ENCODE assay signal across 25 cellular contexts in genomic region chr7:11810043-11810625, GRCh38.
"Had no signal": no experiment of that assay in that cellular context is flagged by ENCODE, and none has a peak within 500 bp of the region (broad histone marks: within the 10 kb centered on the region; RNA-seq: fewer than 3 reads in every experiment).

No MANE protein-coding gene starts in this region.

- H3K36me3 ChIP-seq: prostate gland, sigmoid colon, tibial artery had no signal

- ATAC-seq: effector memory CD8-positive, alpha-beta T cell; left lobe of liver; mucosa of descending colon; right cardiac atrium; stimulated activated effector memory CD8-positive, alpha-beta T cell treated with anti-CD3 and anti-CD28 coated beads, Interleukin-12 subunit alpha, Interleukin-12 subunit beta, amount 100 ng/mL, for 72 hours; stimulated activated naive CD8-positive, alpha-beta T cell treated with anti-CD3 and anti-CD28 coated beads, Interleukin-15, Interleukin-2, amounts not matched to agents 100 U/mL and 50 U/mL, for 24 hours had no signal

- FAIRE-seq: frontal cortex, kidney had no signal

- H3K27me3 Mint-ChIP-seq: effector memory CD8-positive, alpha-beta T cell; memory B cell; type B pancreatic cell had no signal

- H3K27me3 ChIP-seq: sigmoid colon, testis, tibial artery had no signal

- H3K9me3 Mint-ChIP-seq: effector memory CD8-positive, alpha-beta T cell; mesothelial cell of epicardium; naive B cell; nephron; type B pancreatic cell had no signal

- H3K27ac Mint-ChIP-seq: effector memory CD8-positive, alpha-beta T cell; memory B cell; mesothelial cell of epicardium; naive B cell; nephron; stimulated activated effector memory CD8-positive, alpha-beta T cell treated with anti-CD3 and anti-CD28 coated beads, Interleukin-12 subunit alpha, Interleukin-12 subunit beta, amount 100 ng/mL, for 72 hours; type B pancreatic cell had no signal

- DNase-seq: dermis blood vessel endothelial cell; effector memory CD8-positive, alpha-beta T cell; hypothalamus; kidney; mucosa of descending colon; naive B cell; nucleus accumbens; right cardiac atrium; sigmoid colon; stimulated activated CD4-positive, alpha-beta T cell treated with anti-CD3 and anti-CD28 coated beads, Interleukin-2, amount 100 ng/mL, for 24 hours; stimulated activated CD4-positive, alpha-beta T cell treated with anti-CD3 and anti-CD28 coated beads, Interleukin-4, amount 100 ng/mL, for 24 hours; stimulated activated naive CD8-positive, alpha-beta T cell treated with anti-CD3 and anti-CD28 coated beads, Interleukin-15, Interleukin-2, amounts not matched to agents 100 U/mL and 50 U/mL, for 24 hours; substantia nigra; testis; tibial artery had no signal

- H3K27ac ChIP-seq: coronary artery, prostate gland, sigmoid colon, testis, tibial artery had no signal

- H3K4me3 ChIP-seq: coronary artery, lung, mucosa of descending colon, prostate gland, sigmoid colon, testis, tibial artery had no signal

- H3K36me3 Mint-ChIP-seq: memory B cell; mesothelial cell of epicardium; naive B cell; stimulated activated effector memory CD8-positive, alpha-beta T cell treated with anti-CD3 and anti-CD28 coated beads, Interleukin-12 subunit alpha, Interleukin-12 subunit beta, amount 100 ng/mL, for 72 hours; type B pancreatic cell had no signal

- H3K4me1 Mint-ChIP-seq: memory B cell; mesothelial cell of epicardium; naive B cell; nephron; stimulated activated effector memory CD8-positive, alpha-beta T cell treated with anti-CD3 and anti-CD28 coated beads, Interleukin-12 subunit alpha, Interleukin-12 subunit beta, amount 100 ng/mL, for 72 hours had no signal

- H3K4me3 Mint-ChIP-seq: effector memory CD8-positive, alpha-beta T cell; memory B cell; mesothelial cell of epicardium; naive B cell; nephron; stimulated activated effector memory CD8-positive, alpha-beta T cell treated with anti-CD3 and anti-CD28 coated beads, Interleukin-12 subunit alpha, Interleukin-12 subunit beta, amount 100 ng/mL, for 72 hours; type B pancreatic cell had no signal

- H3K9me3 ChIP-seq: mucosa of descending colon, prostate gland, sigmoid colon, testis, tibial artery had no signal

- H3K4me1 ChIP-seq: prostate gland, sigmoid colon, testis, tibial artery had no signal
